ENCODE assay signal across 14 cellular contexts in the genomic region with DNA sequence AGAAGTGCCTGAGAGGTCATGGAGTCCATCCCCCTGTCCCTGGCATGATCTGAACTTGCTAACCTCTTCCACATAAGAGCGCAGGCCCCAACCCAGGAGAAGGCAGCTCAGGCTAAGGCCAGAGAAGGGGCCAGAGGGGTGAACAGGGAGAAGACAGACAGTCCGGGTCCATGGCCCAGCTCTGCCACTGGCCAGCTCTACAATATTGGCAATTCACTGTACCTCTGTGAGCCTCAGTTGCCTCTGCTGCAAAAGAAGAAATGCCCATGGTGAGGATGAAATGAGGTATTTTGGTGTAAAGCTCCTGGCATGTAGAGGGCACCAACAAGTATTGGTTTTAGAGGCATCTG.
A peak's percentile ranks its signal among the peaks of the same experiment; 100 is the strongest.
DNase-seq lines count a peak whose midpoint lies in the region; ATAC-seq and TF ChIP-seq lines count a peak whose summit lies in the region.
"Had no signal": no experiment of that assay in that cellular context is flagged by ENCODE, and none has a peak within 500 bp of the region (broad histone marks: within the 10 kb centered on the region; RNA-seq: fewer than 3 reads in every experiment).

No MANE protein-coding gene starts in this region.

- TF ChIP-seq CTCF in VCaP (conservative IDR thresholded peaks at IDR 0.05) (no peak), coronary artery (IDR thresholded peaks at IDR 0.05) (no peak)
- no peak for TF ChIP-seq CTCF in activated CD8-positive, alpha-beta T cell treated with anti-CD3 and anti-CD28 coated beads for 36 hours (IDR thresholded peaks at IDR 0.05)

- H3K4me1 Mint-ChIP-seq in activated CD8-positive, alpha-beta T cell treated with anti-CD3 and anti-CD28 coated beads for 36 hours (ENCODE audit: low read depth): no peaks in the 10 kb centered on the region
- H3K4me1 Mint-ChIP-seq: CD4-positive, alpha-beta memory T cell had no signal

- POLR2A ChIA-PET in activated CD8-positive, alpha-beta T cell treated with anti-CD3 and anti-CD28 coated beads for 36 hours (lab: Charles Lee): no interaction called here

- intact Hi-C loops in activated CD8-positive, alpha-beta T cell treated with anti-CD3 and anti-CD28 coated beads for 36 hours (cut with micrococcal nuclease): no loop called here

- H3K4me3 ChIP-seq in coronary artery: no peak overlapping the region

- H3K9me3 Mint-ChIP-seq in activated CD8-positive, alpha-beta T cell treated with anti-CD3 and anti-CD28 coated beads for 36 hours: no peaks in the 10 kb centered on the region

- peaks cover 7% of the 10 kb centered on the region for H3K27me3 Mint-ChIP-seq in activated CD8-positive, alpha-beta T cell treated with anti-CD3 and anti-CD28 coated beads for 36 hours

- no peak for ATAC-seq in activated CD8-positive, alpha-beta T cell treated with anti-CD3 and anti-CD28 coated beads for 36 hours

- H3K4me3 Mint-ChIP-seq in activated CD8-positive, alpha-beta T cell treated with anti-CD3 and anti-CD28 coated beads for 36 hours: no peak overlapping the region
- H3K4me3 Mint-ChIP-seq: CD4-positive, alpha-beta memory T cell had no signal

- no peak overlapping the region for H3K27ac Mint-ChIP-seq in activated CD8-positive, alpha-beta T cell treated with anti-CD3 and anti-CD28 coated beads for 36 hours
- H3K27ac Mint-ChIP-seq: CD4-positive, alpha-beta memory T cell had no signal

- DNase-seq in coronary artery (ENCODE audit: low spot score) (peak; percentile 33), islet precursor cell (peak; percentile 48), GM03348 (ENCODE audit: low spot score) (no peak), LoVo (ENCODE audit: low spot score) (no peak)
- DNase-seq in activated CD8-positive, alpha-beta T cell treated with anti-CD3 and anti-CD28 coated beads for 36 hours: no peak
- DNase-seq: Calu3; CD4-positive, alpha-beta memory T cell; COR-L47; DMS53; DMS79 treated with DMSO at 0.1 percent for 48 hours; GF-D8; GOT3; HCEC 1CT had no signal

- H3K36me3 Mint-ChIP-seq in activated CD8-positive, alpha-beta T cell treated with anti-CD3 and anti-CD28 coated beads for 36 hours (ENCODE audit: low read depth): no peaks in the 10 kb centered on the region
- H3K36me3 Mint-ChIP-seq: CD4-positive, alpha-beta memory T cell had no signal

- H3K27ac ChIP-seq in VCaP: peak overlapping the region; percentile 42
- no peak overlapping the region for H3K27ac ChIP-seq in coronary artery

- CTCF ChIA-PET in activated CD8-positive, alpha-beta T cell treated with anti-CD3 and anti-CD28 coated beads for 36 hours (lab: Charles Lee): no interaction called here

Comparison
In these comparisons a context has a peak if more than half of its experiments do, and no peak if none do; other contexts are left out.
1. DNase-seq: peak in coronary artery (single experiment) and islet precursor cell (single experiment); none in GM03348 (single experiment), activated CD8-positive, alpha-beta T cell treated with anti-CD3 and anti-CD28 coated beads for 36 hours (single experiment) and LoVo (single experiment).